Comparison of ENCODE assay signal across 9 cellular contexts in the genomic region with DNA sequence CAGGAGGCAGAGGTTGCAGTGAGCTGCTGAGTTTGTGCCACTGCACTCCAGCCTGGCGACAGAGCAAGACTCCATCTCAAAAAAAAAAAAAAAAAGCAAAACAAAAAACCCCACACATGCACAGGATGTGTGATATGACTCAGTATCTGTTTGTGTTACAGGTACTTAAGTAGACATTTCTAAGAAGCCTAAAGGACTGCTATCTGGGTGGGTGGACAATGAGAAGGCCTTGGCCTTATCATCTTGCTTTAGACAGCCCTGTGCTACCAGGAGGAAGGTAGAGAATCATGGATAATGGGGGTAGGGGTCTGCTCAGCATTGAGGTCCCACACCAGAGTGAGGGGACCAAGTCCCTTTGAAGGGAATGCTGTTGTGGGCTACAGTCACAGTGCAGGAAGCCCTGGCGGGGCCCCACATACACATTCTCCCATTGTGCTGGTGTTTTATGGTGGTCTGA. TPM values are rescaled to one million over a fixed set of nuclear protein-coding genes. Genes with fewer than 3 reads are reported as not detected.
DNase-seq lines count a peak whose midpoint lies in the region; ATAC-seq and TF ChIP-seq lines count a peak whose summit lies in the region.
"Had no signal": no experiment of that assay in that cellular context is flagged by ENCODE, and none has a peak within 500 bp of the region (broad histone marks: within the 10 kb centered on the region; RNA-seq: fewer than 3 reads in every experiment).

No MANE protein-coding gene starts in this region.

- H3K9me3 ChIP-seq in CD8-positive, alpha-beta T cell (ENCODE audit: low read length) = no peaks in the 10 kb centered on the region
- no peaks in the 10 kb centered on the region for H3K9me3 ChIP-seq in OCI-LY3 (ENCODE audit: insufficient read depth, low read length)

- no peaks in the 10 kb centered on the region for H3K79me2 ChIP-seq in OCI-LY3 (ENCODE audit: low read length)

- intact Hi-C loops in CD8-positive, alpha-beta T cell (cut with DNase I, micrococcal nuclease) = loop anchor here in 1 of 2 experiments (5.0 kb wide), 1 partner anchor 58 kb away; a partner anchor contains a TSS

- no peaks in the 10 kb centered on the region for H3K27me3 ChIP-seq in CD8-positive, alpha-beta T cell (ENCODE audit: insufficient read depth, low read length)
- H3K27me3 ChIP-seq in OCI-LY3 (ENCODE audit: low read depth, low read length) = no peaks in the 10 kb centered on the region

- DNase-seq in CD8-positive, alpha-beta T cell = peak in 2 of 7 experiments; percentile 35 to 74
- DNase-seq in immature natural killer cell (peak in 1 of 3 donors; percentile 21), NCI-H2081 treated with DMSO at 0.1 percent for 48 hours (lab: John Stamatoyannopoulos, UW) (no peak), NCI-H2196 treated with DMSO at 0.1 percent for 48 hours (lab: John Stamatoyannopoulos, UW; ENCODE audit: unreplicated experiment) (no peak), HuH-7.5 (ENCODE audit: low spot score) (no peak)
- DNase-seq: DND-41 had no signal

- POLR2A ChIA-PET in CD8-positive, alpha-beta T cell (lab: Charles Lee) = interaction anchor here (0.6 to 1.1 kb wide), 4 partner anchors 26 to 65 kb away, joined by 3 to 4 read pairs (median 3); no protein-coding TSS in a partner anchor

- no peaks in the 10 kb centered on the region for H4K20me1 ChIP-seq in OCI-LY3 (ENCODE audit: insufficient read depth, low read length)

- H3K27ac ChIP-seq in CD8-positive, alpha-beta T cell (ENCODE audit: low read depth, low read length) = peak overlapping the region; percentile 26
- H3K27ac ChIP-seq in OCI-LY3 (ENCODE audit: low read length) = peak overlapping the region; percentile 14; the same call in 1 of the 2 replicates

- TF ChIP-seq CTCF in CD8-positive, alpha-beta T cell (IDR thresholded peaks at IDR 0.05) = no peak
- no peak for TF ChIP-seq CTCF in OCI-LY3 (IDR thresholded peaks at IDR 0.05; ENCODE audit: low read depth, low read length)

- H3K4me3 ChIP-seq in CD8-positive, alpha-beta T cell (ENCODE audit: low read depth, low read length) = peak overlapping the region; percentile 7
- H3K4me3 ChIP-seq in OCI-LY3 (ENCODE audit: low read length) = no peak overlapping the region

- H3K36me3 ChIP-seq in CD8-positive, alpha-beta T cell (ENCODE audit: insufficient read depth, low read length) = peaks cover 13% of the 10 kb centered on the region
- peaks cover 7% of the 10 kb centered on the region for H3K36me3 ChIP-seq in OCI-LY3 (replicated peaks; ENCODE audit: low read depth, low read length)

- peak overlapping the region; percentile 22; the same call in 1 of the 2 replicates for H3K4me2 ChIP-seq in OCI-LY3 (ENCODE audit: low read length)

- no peaks in the 10 kb centered on the region for H3K9me3 Mint-ChIP-seq in CD8-positive, alpha-beta T cell
- no peaks in the 10 kb centered on the region for H3K9me3 Mint-ChIP-seq in immature natural killer cell

- H3K4me1 Mint-ChIP-seq in CD8-positive, alpha-beta T cell (ENCODE audit: low read depth) = peaks cover 84% of the 10 kb centered on the region
- peaks cover 6 to 10% of the 10 kb centered on the region in 2 donors for H3K4me1 Mint-ChIP-seq in immature natural killer cell

- H3K4me1 ChIP-seq in CD8-positive, alpha-beta T cell (ENCODE audit: insufficient read depth, low read length) = peaks cover 94% of the 10 kb centered on the region
- peaks cover 24% of the 10 kb centered on the region for H3K4me1 ChIP-seq in OCI-LY3 (ENCODE audit: low read length)

- CTCF ChIA-PET in CD8-positive, alpha-beta T cell (lab: Charles Lee) = interaction anchor here (1.1 to 1.3 kb wide), 3 partner anchors 9 to 32 kb away, joined by 3 read pairs; no protein-coding TSS in a partner anchor

- H3K4me3 Mint-ChIP-seq in CD8-positive, alpha-beta T cell = peak overlapping the region; percentile 71
- H3K4me3 Mint-ChIP-seq in immature natural killer cell = peak overlapping the region in 1 of 5 donors; percentile 46

- peak; percentile 65 for ATAC-seq in CD8-positive, alpha-beta T cell
- ATAC-seq in GM19035 (IDR thresholded peaks at IDR 0.05; ENCODE audit: unreplicated experiment) = peak; percentile 55
- no peak for ATAC-seq in HG03108 (IDR thresholded peaks at IDR 0.05; ENCODE audit: unreplicated experiment)

- no peaks in the 10 kb centered on the region for H3K27me3 Mint-ChIP-seq in CD8-positive, alpha-beta T cell (ENCODE audit: low read depth)
- peaks cover 0 to 2% (median 0%) of the 10 kb centered on the region in 3 donors for H3K27me3 Mint-ChIP-seq in immature natural killer cell (ENCODE audit: low read depth in 3 of 3)

- no peak overlapping the region for H2AFZ ChIP-seq in OCI-LY3 (ENCODE audit: low read depth, low read length)

- H3K36me3 Mint-ChIP-seq in CD8-positive, alpha-beta T cell = peaks cover 59% of the 10 kb centered on the region
- H3K36me3 Mint-ChIP-seq in immature natural killer cell = peaks cover 19 to 41% (median 23%) of the 10 kb centered on the region in 3 donors

- H3K27ac Mint-ChIP-seq in CD8-positive, alpha-beta T cell = peak overlapping the region; percentile 97
- peak overlapping the region in 5 of 6 donors; percentile 15 to 90 (median 64) for H3K27ac Mint-ChIP-seq in immature natural killer cell

- H3K9ac ChIP-seq in OCI-LY3 (ENCODE audit: low read length) = no peak overlapping the region

RNA-seq across cellular contexts. Expression of a gene that starts 26.7 kb away (rescaled TPM):
- 1 to 10 TPM; 3.2 to 3.3 TPM for total RNA-seq in CD8-positive, alpha-beta T cell
- polyA plus RNA-seq in immature natural killer cell = 1 to 10 TPM in 2 of 3 donors, under 1 TPM in 1; 0.41 to 2.5 (median 1.4) TPM

RNA-seq across cellular contexts. Expression of a gene that starts 57.6 kb away (rescaled TPM):
- 10 to 100 TPM; 13.4 to 14.6 TPM for total RNA-seq in CD8-positive, alpha-beta T cell
- polyA plus RNA-seq in immature natural killer cell = 1 to 10 TPM; 1.4 to 6.6 (median 5.9) TPM
